In the genomic region with DNA sequence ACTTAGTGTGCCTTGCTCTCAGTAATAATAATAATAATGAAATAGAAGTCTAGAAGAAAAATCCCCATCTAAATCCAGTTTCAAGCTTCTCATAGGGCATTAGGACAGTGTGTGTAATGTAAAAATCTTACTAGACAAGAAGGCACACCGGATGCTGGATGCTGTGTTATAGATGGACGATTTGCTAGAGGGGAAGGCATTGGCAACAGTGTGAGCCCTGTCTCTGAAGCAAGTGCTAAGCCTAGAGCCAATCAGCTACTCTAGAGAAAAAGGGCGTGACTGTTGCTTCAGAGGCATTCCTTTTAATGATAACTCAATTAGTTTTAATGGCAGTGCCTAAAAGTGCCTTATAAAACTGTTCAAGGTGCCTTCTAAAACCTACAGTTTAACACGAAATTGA, we compare ENCODE assay signal across 16 cellular contexts.
"Had no signal": no experiment of that assay in that cellular context is flagged by ENCODE, and none has a peak within 500 bp of the region (broad histone marks: within the 10 kb centered on the region; RNA-seq: fewer than 3 reads in every experiment).

No MANE protein-coding gene starts in this region.

- H3K4me3 ChIP-seq: hepatocyte, right atrium auricular region, sigmoid colon, skin epidermis, testis, transverse colon had no signal

- H3K27ac ChIP-seq: foreskin keratinocyte, hepatocyte, right atrium auricular region, sigmoid colon, skin epidermis, testis, transverse colon had no signal

- H3K9me3 ChIP-seq: right atrium auricular region, sigmoid colon, testis, transverse colon had no signal

- H3K4me1 ChIP-seq: foreskin keratinocyte, right atrium auricular region, testis, transverse colon had no signal

- H3K27me3 ChIP-seq: foreskin keratinocyte, hepatocyte, right atrium auricular region, sigmoid colon, testis, transverse colon had no signal

- H3K36me3 ChIP-seq: right atrium auricular region, sigmoid colon, transverse colon had no signal

- ATAC-seq: foreskin keratinocyte; left colon; naive thymus-derived CD4-positive, alpha-beta T cell; stimulated activated naive B cell treated with anti-CD40 and anti-IgM and Interleukin-4, amounts not matched to agents 10 μg/mL and 1 μg/mL and 100 μg/mL, for 72 hours; stimulated activated naive CD8-positive, alpha-beta T cell treated with anti-CD3 and anti-CD28 coated beads, Interleukin-15, amount 100 ng/mL, for 72 hours had no signal

- DNase-seq: dermis blood vessel endothelial cell; erythroblast; foreskin keratinocyte; left colon; naive thymus-derived CD4-positive, alpha-beta T cell; posterior cingulate gyrus; sigmoid colon; stimulated activated CD4-positive, alpha-beta T cell treated with anti-CD3 and anti-CD28 coated beads, Interleukin-2, amount 100 ng/mL, for 24 hours; stimulated activated CD4-positive, alpha-beta T cell treated with anti-CD3 and anti-CD28 coated beads, Interleukin-4, amount 100 ng/mL, for 4 hours; stimulated activated naive B cell treated with anti-CD40 and anti-IgM and Interleukin-4, amounts not matched to agents 10 μg/mL and 1 μg/mL and 100 μg/mL, for 72 hours; stimulated activated naive CD8-positive, alpha-beta T cell treated with anti-CD3 and anti-CD28 coated beads, Interleukin-15, amount 100 ng/mL, for 72 hours; testis; transverse colon had no signal
